In the genomic region with DNA sequence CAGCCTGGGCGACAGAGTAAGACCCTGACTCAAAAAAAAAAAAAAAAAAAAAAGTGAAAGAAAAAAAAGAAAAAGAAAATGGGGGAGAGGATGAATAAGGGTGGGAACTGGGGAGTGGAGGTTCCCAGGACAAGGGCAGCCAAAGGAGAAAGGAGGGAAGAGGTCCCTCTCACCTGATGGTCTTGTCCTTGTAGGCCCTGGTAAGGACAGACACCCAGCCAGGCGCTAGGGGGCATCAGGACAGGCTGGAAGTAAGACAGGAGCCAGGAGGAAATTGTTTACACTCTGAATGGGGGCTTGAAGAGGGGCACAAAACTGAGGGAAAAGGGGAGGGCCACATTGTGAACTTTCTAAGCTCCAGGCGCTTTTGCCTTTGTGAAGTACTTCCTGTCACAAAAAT, we compare ENCODE assay signal across 2 cellular contexts.
TF ChIP-seq lines count a peak whose summit lies in the region.

No MANE protein-coding gene starts in this region.

TF ChIP-seq in IMR-90, 13 proteins besides CTCF, POLR2A, EP300 and RAD21:
- TF ChIP-seq CHD1 (IDR thresholded peaks at IDR 0.05; ENCODE audit: low read depth, low read length) = no peak
- no peak for TF ChIP-seq FOS (IDR thresholded peaks at IDR 0.05; ENCODE audit: low read depth, low read length)
- no peak for TF ChIP-seq NFE2L2 (IDR thresholded peaks at IDR 0.05; ENCODE audit: low read depth, low read length)
- TF ChIP-seq RFX5 (IDR thresholded peaks at IDR 0.05; ENCODE audit: low read depth, low read length) = no peak
- TF ChIP-seq RCOR1 (IDR thresholded peaks at IDR 0.05; ENCODE audit: insufficient replicate concordance, low read length) = no peak
- no peak for TF ChIP-seq MXI1 (IDR thresholded peaks at IDR 0.05; ENCODE audit: borderline replicate concordance, low read depth, low read length)
- no peak for TF ChIP-seq BHLHE40 (IDR thresholded peaks at IDR 0.05; ENCODE audit: low read depth, low read length)
- no peak for TF ChIP-seq MAFK (IDR thresholded peaks at IDR 0.05; ENCODE audit: low read depth, low read length)
- no peak for TF ChIP-seq ELK1 (IDR thresholded peaks at IDR 0.05; ENCODE audit: borderline replicate concordance, low read depth, low read length)
- TF ChIP-seq CEBPB (IDR thresholded peaks at IDR 0.05; ENCODE audit: low read depth, low read length) = no peak
- TF ChIP-seq, protein P1, sequence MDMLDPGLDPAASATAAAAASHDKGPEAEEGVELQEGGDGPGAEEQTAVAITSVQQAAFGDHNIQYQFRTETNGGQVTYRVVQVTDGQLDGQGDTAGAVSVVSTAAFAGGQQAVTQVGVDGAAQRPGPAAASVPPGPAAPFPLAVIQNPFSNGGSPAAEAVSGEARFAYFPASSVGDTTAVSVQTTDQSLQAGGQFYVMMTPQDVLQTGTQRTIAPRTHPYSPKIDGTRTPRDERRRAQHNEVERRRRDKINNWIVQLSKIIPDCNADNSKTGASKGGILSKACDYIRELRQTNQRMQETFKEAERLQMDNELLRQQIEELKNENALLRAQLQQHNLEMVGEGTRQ (IDR thresholded peaks at IDR 0.05; ENCODE audit: low read depth, low read length) = no peak
- no peak for TF ChIP-seq MAZ (IDR thresholded peaks at IDR 0.05; ENCODE audit: borderline replicate concordance, low read depth, low read length)
TF ChIP-seq in IMR-90: peak in this region for 0.

TF ChIP-seq in K562, 482 proteins besides CTCF, POLR2A, EP300 and RAD21:
- TF ChIP-seq ZNF165 (CRISPR knock-in tag; IDR thresholded peaks at IDR 0.05; ENCODE audit: borderline replicate concordance) (no peak), LARP7 (IDR thresholded peaks at IDR 0.05) (no peak), BACH1 (tag; IDR thresholded peaks at IDR 0.05) (no peak), ZEB2 (IDR thresholded peaks at IDR 0.05) (no peak), PCBP1 (IDR thresholded peaks at IDR 0.05; ENCODE audit: low read depth, low read length, poor library complexity, severe bottlenecking) (no peak), ATF1 (CRISPR knock-in tag; IDR thresholded peaks at IDR 0.05) (no peak), ATF1 (tag; IDR thresholded peaks at IDR 0.05) (no peak), ZFP30 (CRISPR knock-in tag; IDR thresholded peaks at IDR 0.05; ENCODE audit: borderline replicate concordance) (no peak), ZBTB7A (IDR thresholded peaks at IDR 0.05; ENCODE audit: borderline replicate concordance, control insufficient read depth, low read depth, low read length) (peak; percentile 35; the same call in 1 of the 2 replicates), HNRNPH1 (optimal IDR thresholded peaks at IDR 0.05; ENCODE audit: low read depth, low read length) (no peak), RBM15 (IDR thresholded peaks at IDR 0.05; ENCODE audit: insufficient read depth, low read length) (no peak), CBFA2T3 (IDR thresholded peaks at IDR 0.05) (no peak), PHTF2 (CRISPR knock-in tag; IDR thresholded peaks at IDR 0.05) (no peak), KAT2B (IDR thresholded peaks at IDR 0.05; ENCODE audit: low read depth, low read length) (no peak), SMAD1 (IDR thresholded peaks at IDR 0.05; ENCODE audit: low read depth, low read length, partially characterized antibody) (no peak), HLTF (IDR thresholded peaks at IDR 0.05) (no peak), MEF2A (IDR thresholded peaks at IDR 0.05; ENCODE audit: control insufficient read depth, low read depth, low read length) (no peak)
- TF ChIP-seq, protein P2, sequence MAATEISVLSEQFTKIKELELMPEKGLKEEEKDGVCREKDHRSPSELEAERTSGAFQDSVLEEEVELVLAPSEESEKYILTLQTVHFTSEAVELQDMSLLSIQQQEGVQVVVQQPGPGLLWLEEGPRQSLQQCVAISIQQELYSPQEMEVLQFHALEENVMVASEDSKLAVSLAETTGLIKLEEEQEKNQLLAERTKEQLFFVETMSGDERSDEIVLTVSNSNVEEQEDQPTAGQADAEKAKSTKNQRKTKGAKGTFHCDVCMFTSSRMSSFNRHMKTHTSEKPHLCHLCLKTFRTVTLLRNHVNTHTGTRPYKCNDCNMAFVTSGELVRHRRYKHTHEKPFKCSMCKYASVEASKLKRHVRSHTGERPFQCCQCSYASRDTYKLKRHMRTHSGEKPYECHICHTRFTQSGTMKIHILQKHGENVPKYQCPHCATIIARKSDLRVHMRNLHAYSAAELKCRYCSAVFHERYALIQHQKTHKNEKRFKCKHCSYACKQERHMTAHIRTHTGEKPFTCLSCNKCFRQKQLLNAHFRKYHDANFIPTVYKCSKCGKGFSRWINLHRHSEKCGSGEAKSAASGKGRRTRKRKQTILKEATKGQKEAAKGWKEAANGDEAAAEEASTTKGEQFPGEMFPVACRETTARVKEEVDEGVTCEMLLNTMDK (IDR thresholded peaks at IDR 0.05; ENCODE audit: borderline replicate concordance, insufficient read depth, low read depth, low read length, poor library complexity, severe bottlenecking) = peak; percentile 83
- TF ChIP-seq, protein P3, sequence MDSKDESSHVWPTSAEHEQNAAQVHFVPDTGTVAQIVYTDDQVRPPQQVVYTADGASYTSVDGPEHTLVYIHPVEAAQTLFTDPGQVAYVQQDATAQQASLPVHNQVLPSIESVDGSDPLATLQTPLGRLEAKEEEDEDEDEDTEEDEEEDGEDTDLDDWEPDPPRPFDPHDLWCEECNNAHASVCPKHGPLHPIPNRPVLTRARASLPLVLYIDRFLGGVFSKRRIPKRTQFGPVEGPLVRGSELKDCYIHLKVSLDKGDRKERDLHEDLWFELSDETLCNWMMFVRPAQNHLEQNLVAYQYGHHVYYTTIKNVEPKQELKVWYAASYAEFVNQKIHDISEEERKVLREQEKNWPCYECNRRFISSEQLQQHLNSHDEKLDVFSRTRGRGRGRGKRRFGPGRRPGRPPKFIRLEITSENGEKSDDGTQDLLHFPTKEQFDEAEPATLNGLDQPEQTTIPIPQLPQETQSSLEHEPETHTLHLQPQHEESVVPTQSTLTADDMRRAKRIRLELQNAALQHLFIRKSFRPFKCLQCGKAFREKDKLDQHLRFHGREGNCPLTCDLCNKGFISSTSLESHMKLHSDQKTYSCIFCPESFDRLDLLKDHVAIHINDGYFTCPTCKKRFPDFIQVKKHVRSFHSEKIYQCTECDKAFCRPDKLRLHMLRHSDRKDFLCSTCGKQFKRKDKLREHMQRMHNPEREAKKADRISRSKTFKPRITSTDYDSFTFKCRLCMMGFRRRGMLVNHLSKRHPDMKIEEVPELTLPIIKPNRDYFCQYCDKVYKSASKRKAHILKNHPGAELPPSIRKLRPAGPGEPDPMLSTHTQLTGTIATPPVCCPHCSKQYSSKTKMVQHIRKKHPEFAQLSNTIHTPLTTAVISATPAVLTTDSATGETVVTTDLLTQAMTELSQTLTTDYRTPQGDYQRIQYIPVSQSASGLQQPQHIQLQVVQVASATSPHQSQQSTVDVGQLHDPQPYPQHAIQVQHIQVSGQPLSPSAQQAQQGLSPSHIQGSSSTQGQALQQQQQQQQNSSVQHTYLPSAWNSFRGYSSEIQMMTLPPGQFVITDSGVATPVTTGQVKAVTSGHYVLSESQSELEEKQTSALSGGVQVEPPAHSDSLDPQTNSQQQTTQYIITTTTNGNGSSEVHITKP (IDR thresholded peaks at IDR 0.05; ENCODE audit: partially characterized antibody) = peak; percentile 64
- TF ChIP-seq, protein P4, sequence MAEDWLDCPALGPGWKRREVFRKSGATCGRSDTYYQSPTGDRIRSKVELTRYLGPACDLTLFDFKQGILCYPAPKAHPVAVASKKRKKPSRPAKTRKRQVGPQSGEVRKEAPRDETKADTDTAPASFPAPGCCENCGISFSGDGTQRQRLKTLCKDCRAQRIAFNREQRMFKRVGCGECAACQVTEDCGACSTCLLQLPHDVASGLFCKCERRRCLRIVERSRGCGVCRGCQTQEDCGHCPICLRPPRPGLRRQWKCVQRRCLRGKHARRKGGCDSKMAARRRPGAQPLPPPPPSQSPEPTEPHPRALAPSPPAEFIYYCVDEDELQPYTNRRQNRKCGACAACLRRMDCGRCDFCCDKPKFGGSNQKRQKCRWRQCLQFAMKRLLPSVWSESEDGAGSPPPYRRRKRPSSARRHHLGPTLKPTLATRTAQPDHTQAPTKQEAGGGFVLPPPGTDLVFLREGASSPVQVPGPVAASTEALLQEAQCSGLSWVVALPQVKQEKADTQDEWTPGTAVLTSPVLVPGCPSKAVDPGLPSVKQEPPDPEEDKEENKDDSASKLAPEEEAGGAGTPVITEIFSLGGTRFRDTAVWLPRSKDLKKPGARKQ (CRISPR knock-in tag; IDR thresholded peaks at IDR 0.05) = no peak
